In the genomic region with DNA sequence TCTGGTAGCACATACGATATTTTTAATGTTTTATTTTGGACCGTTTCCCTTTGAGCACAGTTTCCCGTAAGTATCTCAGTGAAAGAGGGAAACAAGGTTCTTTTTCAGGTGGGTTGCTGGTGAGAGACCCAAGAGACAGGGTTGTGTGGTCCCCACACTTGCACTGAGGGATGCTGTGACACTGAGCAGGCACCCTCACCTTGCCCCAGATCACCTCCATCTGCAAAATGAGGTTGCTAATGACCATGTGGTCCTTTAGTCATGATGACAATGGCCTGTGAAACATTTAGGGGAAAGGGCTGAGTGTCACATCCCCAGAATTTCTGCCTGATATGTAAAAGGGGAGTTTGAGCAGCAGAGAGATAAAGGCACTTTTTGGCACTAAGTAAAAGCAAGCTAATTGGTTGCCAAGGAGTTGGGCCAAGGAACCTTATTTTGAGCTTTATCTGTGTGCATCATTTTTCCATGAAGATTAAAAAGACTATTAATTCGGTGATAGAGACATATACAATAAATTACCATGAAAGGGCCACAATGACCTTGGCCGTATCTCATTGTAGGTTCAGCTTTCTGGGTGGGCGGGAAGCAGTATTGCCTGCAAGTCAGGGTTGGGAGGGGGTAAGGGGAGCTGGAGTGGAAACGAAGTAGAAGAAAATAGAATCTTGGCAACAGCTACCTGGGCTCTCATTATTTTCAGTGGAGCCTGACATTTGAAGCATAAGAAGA, we compare ENCODE assay signal across 12 cellular contexts. TPM values are rescaled to one million over a fixed set of nuclear protein-coding genes. Genes with fewer than 3 reads are reported as not detected.
DNase-seq lines count a peak whose midpoint lies in the region; ATAC-seq and TF ChIP-seq lines count a peak whose summit lies in the region.
"Had no signal": no experiment of that assay in that cellular context is flagged by ENCODE, and none has a peak within 500 bp of the region (broad histone marks: within the 10 kb centered on the region; RNA-seq: fewer than 3 reads in every experiment).

No MANE protein-coding gene starts in this region.

- H2BK5ac ChIP-seq in mesendoderm (ENCODE audit: low read length): no peak overlapping the region

- no peak for DNase-seq in left ventricle myocardium inferior
- no peak for DNase-seq in Right ventricle myocardium superior
- DNase-seq in activated naive CD8-positive, alpha-beta T cell treated with anti-CD3 and anti-CD28 coated beads, Interleukin-2, amount 50 U/mL, for 24 hours: no peak
- DNase-seq in mesendoderm: no peak
- peak; percentile 31 to 78 for DNase-seq in vagina (ENCODE audit: extremely low spot score in 2 of 2)
- no peak for DNase-seq in NCI-H1048 (lab: John Stamatoyannopoulos, UW)
- DNase-seq in mucosa of gallbladder (ENCODE audit: low spot score): no peak
- DNase-seq: activated CD4-positive, CD25-positive, alpha-beta regulatory T cell; BE2C had no signal

- H3K36me3 ChIP-seq in left ventricle myocardium inferior (peaks cover 52% of the 10 kb centered on the region), mesendoderm (ENCODE audit: control insufficient read depth, insufficient read depth, low read length) (peaks cover 36% of the 10 kb centered on the region), vagina (peaks cover 0 to 21% of the 10 kb centered on the region in 2 donors)
- H3K36me3 ChIP-seq: BE2C had no signal

- no peak for ATAC-seq in Right ventricle myocardium superior (ENCODE audit: poor library complexity)
- no peak for ATAC-seq in activated naive CD8-positive, alpha-beta T cell treated with anti-CD3 and anti-CD28 coated beads, Interleukin-2, amount 50 U/mL, for 24 hours
- no peak for ATAC-seq in GM18907 (IDR thresholded peaks at IDR 0.05; ENCODE audit: unreplicated experiment)
- ATAC-seq: body of pancreas had no signal

- peaks cover 70% of the 10 kb centered on the region for H3K4me1 Mint-ChIP-seq in activated naive CD8-positive, alpha-beta T cell treated with anti-CD3 and anti-CD28 coated beads, Interleukin-2, amount 50 U/mL, for 24 hours

- no peak overlapping the region for H3K18ac ChIP-seq in mesendoderm (ENCODE audit: low read length)

- H3K4me1 ChIP-seq in left ventricle myocardium inferior (peaks cover 94% of the 10 kb centered on the region), mesendoderm (ENCODE audit: control insufficient read depth, low read depth, low read length) (peaks cover 10% of the 10 kb centered on the region), vagina (peaks cover 73% of the 10 kb centered on the region)
- H3K4me1 ChIP-seq: BE2C had no signal

- H3K9me3 Mint-ChIP-seq in activated naive CD8-positive, alpha-beta T cell treated with anti-CD3 and anti-CD28 coated beads, Interleukin-2, amount 50 U/mL, for 24 hours: no peaks in the 10 kb centered on the region

- no peaks in the 10 kb centered on the region for H3K27me3 Mint-ChIP-seq in activated naive CD8-positive, alpha-beta T cell treated with anti-CD3 and anti-CD28 coated beads, Interleukin-2, amount 50 U/mL, for 24 hours

- H3K4ac ChIP-seq in mesendoderm (ENCODE audit: low read depth, low read length): no peak overlapping the region

- H3K4me3 Mint-ChIP-seq in activated naive CD8-positive, alpha-beta T cell treated with anti-CD3 and anti-CD28 coated beads, Interleukin-2, amount 50 U/mL, for 24 hours: peak overlapping the region; percentile 89

- peaks cover 79% of the 10 kb centered on the region for H3K36me3 Mint-ChIP-seq in activated naive CD8-positive, alpha-beta T cell treated with anti-CD3 and anti-CD28 coated beads, Interleukin-2, amount 50 U/mL, for 24 hours (ENCODE audit: low read depth)

- H3K79me2 ChIP-seq in mesendoderm (ENCODE audit: control insufficient read depth, insufficient read depth, low read length): peaks cover 81% of the 10 kb centered on the region

- H3K27ac ChIP-seq in left ventricle myocardium inferior (replicated peaks) (peak overlapping the region; percentile 97), mesendoderm (ENCODE audit: low read depth, low read length) (no peak overlapping the region), vagina (peak overlapping the region; percentile 97)

- H3K9ac ChIP-seq in mesendoderm (ENCODE audit: low read length): peak overlapping the region; percentile 50

- H3K4me2 ChIP-seq in mesendoderm (ENCODE audit: low read length): peak overlapping the region; percentile 10

- no peak overlapping the region for H2BK15ac ChIP-seq in mesendoderm (replicated peaks; ENCODE audit: low read depth)

- peak overlapping the region; percentile 26 for H3K56ac ChIP-seq in mesendoderm (ENCODE audit: low read length)

- intact Hi-C loops in left ventricle myocardium inferior (cut with micrococcal nuclease) (loop anchor here (5.0 to 10.0 kb wide), 2 partner anchors 171 to 283 kb away; no protein-coding TSS in a partner anchor), Right ventricle myocardium superior (cut with DNase I) (loop anchor here (5.0 to 10.0 kb wide), 4 partner anchors 173 to 396 kb away; no protein-coding TSS in a partner anchor), vagina (cut with DNase I) (loop anchor here (5.0 kb wide), 1 partner anchor 236 kb away; no protein-coding TSS in a partner anchor)

- H3K27me3 ChIP-seq in left ventricle myocardium inferior (ENCODE audit: low read depth) (peaks cover 30% of the 10 kb centered on the region), mesendoderm (ENCODE audit: insufficient read depth, low read length, poor library complexity) (no peaks in the 10 kb centered on the region), vagina (no peaks in the 10 kb centered on the region)
- H3K27me3 ChIP-seq: body of pancreas had no signal

- no peak overlapping the region for H2BK120ac ChIP-seq in mesendoderm (ENCODE audit: low read depth, low read length)

- peak overlapping the region; percentile 100 for H3K27ac Mint-ChIP-seq in activated naive CD8-positive, alpha-beta T cell treated with anti-CD3 and anti-CD28 coated beads, Interleukin-2, amount 50 U/mL, for 24 hours

- TF ChIP-seq CTCF in left ventricle myocardium inferior (IDR thresholded peaks at IDR 0.05; ENCODE audit: borderline replicate concordance) (no peak), vagina (IDR thresholded peaks at IDR 0.05) (no peak)

- H4K5ac ChIP-seq in mesendoderm (ENCODE audit: low read length): no peak overlapping the region

- no peak overlapping the region for H2AK5ac ChIP-seq in mesendoderm (ENCODE audit: low read length)

- H3K4me3 ChIP-seq in left ventricle myocardium inferior: peak overlapping the region; percentile 86
- H3K4me3 ChIP-seq in mesendoderm (ENCODE audit: low read length): no peak overlapping the region
- H3K4me3 ChIP-seq in vagina: no peak overlapping the region
- H3K4me3 ChIP-seq: body of pancreas had no signal

- peak overlapping the region; percentile 59 for H3K23ac ChIP-seq in mesendoderm (ENCODE audit: low read length)

- no CpG with 5 or more reads among the region's 7 CpGs for WGBS in mesendoderm (ENCODE audit: extremely low coverage, insufficient coverage, low lambda C conversion rate)

- no peak for TF ChIP-seq POLR2A in vagina (IDR thresholded peaks at IDR 0.05)

- H3K79me1 ChIP-seq in mesendoderm (ENCODE audit: low read length): peaks cover 29% of the 10 kb centered on the region

- H3K9me3 ChIP-seq in left ventricle myocardium inferior (replicated peaks) (no peaks in the 10 kb centered on the region), vagina (no peaks in the 10 kb centered on the region)
- H3K9me3 ChIP-seq: BE2C, body of pancreas had no signal

- H4K8ac ChIP-seq in mesendoderm (ENCODE audit: low read depth, low read length): no peak overlapping the region

RNA-seq across cellular contexts. Expression of a gene that starts 4.5 kb away (rescaled TPM):
- 283 TPM for total RNA-seq in left ventricle myocardium inferior
- total RNA-seq in Right ventricle myocardium superior: 206 TPM
- polyA plus RNA-seq in mesendoderm (2013, experiment 1 of 2): 117 TPM
- polyA plus RNA-seq in mesendoderm (2013, experiment 2 of 2): 108 TPM
- total RNA-seq in vagina: 57.5 TPM
- 64.1 TPM for total RNA-seq in mucosa of gallbladder
- total RNA-seq: RPMI7951 had no signal

RNA-seq across cellular contexts. Expression of a gene that starts 43.0 kb away (rescaled TPM):
- 13.6 TPM for total RNA-seq in left ventricle myocardium inferior
- total RNA-seq in Right ventricle myocardium superior: 13.6 TPM
- polyA plus RNA-seq in mesendoderm (2013, experiment 1 of 2): 13.7 TPM
- polyA plus RNA-seq in mesendoderm (2013, experiment 2 of 2): 13.9 TPM
- total RNA-seq in vagina: 0.98 TPM
- total RNA-seq in mucosa of gallbladder: 14.1 TPM

Comparison
In these comparisons a context has a peak if more than half of its experiments do, and no peak if none do; other contexts are left out.
1. DNase-seq: peak in vagina (2 of 2); none in left ventricle myocardium inferior (single experiment), Right ventricle myocardium superior (single experiment), activated naive CD8-positive, alpha-beta T cell treated with anti-CD3 and anti-CD28 coated beads, Interleukin-2, amount 50 U/mL, for 24 hours (single experiment), mesendoderm (single experiment), NCI-H1048 (single experiment) and mucosa of gallbladder (single experiment).